Comparison of ENCODE assay signal across 20 cellular contexts in genomic region chr11:12184696-12185095, GRCh38.
DNase-seq lines count a peak whose midpoint lies in the region; TF ChIP-seq lines count a peak whose summit lies in the region.
"Had no signal": no experiment of that assay in that cellular context is flagged by ENCODE, and none has a peak within 500 bp of the region (broad histone marks: within the 10 kb centered on the region; RNA-seq: fewer than 3 reads in every experiment).

No MANE protein-coding gene starts in this region.

- BruUV-seq in mammary epithelial cell (replicated peaks; lab: Mats Ljungman, UMichigan) = no TSS peak

- H3K27ac ChIP-seq in mammary epithelial cell (ENCODE audit: insufficient read depth, low read depth, low read length) (peak overlapping the region; percentile 96), osteoblast (ENCODE audit: low read depth, low read length) (peak overlapping the region; percentile 96), prostate gland (no peak overlapping the region)
- H3K27ac ChIP-seq: neutrophil had no signal

- dilution Hi-C loops in mammary epithelial cell (cut with HindIII; ENCODE audit: low sequenced_read_pairs) = loop anchor here (5.0 kb wide), 1 partner anchor 97 kb away; no protein-coding TSS in a partner anchor

- H3K4me3 ChIP-seq in mammary epithelial cell (replicated peaks in 1 of 3; ENCODE audit: insufficient read depth in 1 of 3, low read depth in 2 of 3, low read length in 3 of 3) (no peak overlapping the region), osteoblast (ENCODE audit: insufficient read depth, low read length) (no peak overlapping the region), prostate gland (no peak overlapping the region)
- H3K4me3 ChIP-seq: dorsolateral prefrontal cortex, testis had no signal

- intact Hi-C loops in mammary epithelial cell (cut with micrococcal nuclease) = no loop called here
- intact Hi-C loops in prostate gland (cut with DNase I) = no loop called here

- no peaks in the 10 kb centered on the region for H4K20me1 ChIP-seq in mammary epithelial cell (ENCODE audit: insufficient read depth, low read length)
- H4K20me1 ChIP-seq in osteoblast (ENCODE audit: insufficient read depth, low read length) = no peaks in the 10 kb centered on the region

- H3K4me1 ChIP-seq in mammary epithelial cell (ENCODE audit: insufficient read depth, low read length) = peaks cover 79% of the 10 kb centered on the region
- peaks cover 78% of the 10 kb centered on the region for H3K4me1 ChIP-seq in osteoblast (ENCODE audit: insufficient read depth, low read length)
- H3K4me1 ChIP-seq in prostate gland (replicated peaks) = no peaks in the 10 kb centered on the region

- no peak for TF ChIP-seq POLR2A in prostate gland (IDR thresholded peaks at IDR 0.05)

- H3K4me2 ChIP-seq in mammary epithelial cell (ENCODE audit: insufficient read depth, low read depth, low read length) (no peak overlapping the region), osteoblast (ENCODE audit: insufficient read depth, low read length) (no peak overlapping the region)

- no peak overlapping the region for H3K9ac ChIP-seq in mammary epithelial cell (ENCODE audit: insufficient read depth, low read length)

- H3K27me3 ChIP-seq in mammary epithelial cell (ENCODE audit: insufficient read depth, low read length) (no peaks in the 10 kb centered on the region), osteoblast (ENCODE audit: insufficient read depth, low read length) (no peaks in the 10 kb centered on the region), prostate gland (replicated peaks; ENCODE audit: insufficient read depth) (no peaks in the 10 kb centered on the region)
- H3K27me3 ChIP-seq: dorsolateral prefrontal cortex, neutrophil, testis had no signal

- TF ChIP-seq CTCF in mammary epithelial cell (conservative IDR thresholded peaks at IDR 0.05 in 1 of 2, IDR thresholded peaks at IDR 0.05 in 1 of 2; ENCODE audit: extremely low read depth in 1 of 2, insufficient read depth in 1 of 2, low read depth in 1 of 2, low read length in 2 of 2) (no peak), osteoblast (IDR thresholded peaks at IDR 0.05; ENCODE audit: extremely low read depth, low read depth, low read length) (no peak), prostate gland (IDR thresholded peaks at IDR 0.05) (no peak)

- H2AFZ ChIP-seq in mammary epithelial cell (ENCODE audit: low read depth, low read length) (no peak overlapping the region), osteoblast (ENCODE audit: low read length) (no peak overlapping the region)

- H3K36me3 ChIP-seq in mammary epithelial cell (ENCODE audit: insufficient read depth, low read length) (peaks cover 3% of the 10 kb centered on the region), osteoblast (ENCODE audit: insufficient read depth, low read length) (peaks cover 47% of the 10 kb centered on the region), prostate gland (no peaks in the 10 kb centered on the region)
- H3K36me3 ChIP-seq: neutrophil had no signal

- 100% methylated on average over 1 of the region's 1 CpG for WGBS in mammary epithelial cell (ENCODE audit: low coverage, missing lambda C conversion rate)
- WGBS in prostate gland = 100% methylated on average over 1 of the region's 1 CpG

- H3K79me2 ChIP-seq in mammary epithelial cell (ENCODE audit: insufficient read depth, low read length) (peaks cover 79% of the 10 kb centered on the region), osteoblast (ENCODE audit: insufficient read depth, low read length) (peaks cover 67% of the 10 kb centered on the region)

- in situ Hi-C loops in mammary epithelial cell (cut with MboI; ENCODE audit: low sequenced_read_pairs in 2 of 2) = no loop called here

- peak; percentile 50 for DNase-seq in EL
- peak; percentile 74 for DNase-seq in M059J (ENCODE audit: low read depth)
- no peak for DNase-seq in mammary epithelial cell
- DNase-seq in osteoblast (ENCODE audit: insufficient read length, low spot score, missing footprints) = no peak
- DNase-seq in NCI-H774 (lab: John Stamatoyannopoulos, UW) = no peak
- no peak for DNase-seq in stimulated activated naive CD4-positive, alpha-beta T cell treated with Interleukin-2 at 50 U/mL for 16 hours (lab: John Stamatoyannopoulos, UW)
- DNase-seq in prostate gland (ENCODE audit: low spot score) = no peak
- DNase-seq: activated CD8-positive, alpha-beta memory T cell treated with anti-CD3 and anti-CD28 coated beads, Interleukin-2, amount 10 ng/mL, durations not matched to agents 7 days and 5 days; activated effector memory CD4-positive, alpha-beta T cell treated with anti-CD3 and anti-CD28 coated beads, Interleukin-2, amount 50 U/mL, for 16 hours; aorta; C1 segment of cervical spinal cord; DMS153; dorsolateral prefrontal cortex; hippocampal formation; left cardiac atrium; NCI-H2081 treated with DMSO at 0.1 percent for 48 hours; NCI-H526; stimulated activated CD4-positive, alpha-beta T cell treated with anti-CD3 and anti-CD28 coated beads, Interleukin-4, amount 100 ng/mL, for 1 hour; testis had no signal

- no peaks in the 10 kb centered on the region for H3K9me3 ChIP-seq in mammary epithelial cell (replicated peaks; ENCODE audit: insufficient read depth, low read length)
- no peaks in the 10 kb centered on the region for H3K9me3 ChIP-seq in osteoblast (ENCODE audit: low read depth, low read length)
- H3K9me3 ChIP-seq in prostate gland = no peaks in the 10 kb centered on the region
- H3K9me3 ChIP-seq: neutrophil, testis had no signal

- CTCF ChIA-PET in mammary epithelial cell (lab: Charles Lee; ENCODE audit: low non-redundant PET) = no interaction called here

Comparison
In these comparisons a context has a peak if more than half of its experiments do, and no peak if none do; other contexts are left out.
1. DNase-seq: peak in EL (single experiment) and M059J (single experiment); none in mammary epithelial cell (single experiment), osteoblast (single experiment), NCI-H774 (single experiment), stimulated activated naive CD4-positive, alpha-beta T cell treated with Interleukin-2 at 50 U/mL for 16 hours (single experiment) and prostate gland (single experiment).
2. H3K27ac ChIP-seq: peak in mammary epithelial cell (single experiment) and osteoblast (single experiment); none in prostate gland (0 of 2).